In genomic region chr11:27215471-27216267, GRCh38 we compare ENCODE assay signal across 10 cellular contexts.
DNase-seq lines count a peak whose midpoint lies in the region; ATAC-seq and TF ChIP-seq lines count a peak whose summit lies in the region.
"Had no signal": no experiment of that assay in that cellular context is flagged by ENCODE, and none has a peak within 500 bp of the region (broad histone marks: within the 10 kb centered on the region; RNA-seq: fewer than 3 reads in every experiment).

No MANE protein-coding gene starts in this region.

- H3K27me3 Mint-ChIP-seq in GM23338 (ENCODE audit: insufficient read depth, low read depth, poor library complexity) (peaks cover 8% of the 10 kb centered on the region), natural killer cell (ENCODE audit: low read depth in 2 of 2) (no peaks in the 10 kb centered on the region)

- H3K27me3 ChIP-seq in GM23338 (ENCODE audit: insufficient read depth) (no peaks in the 10 kb centered on the region), rectal smooth muscle tissue (ENCODE audit: control insufficient read depth, insufficient read depth, low read length) (no peaks in the 10 kb centered on the region), suprapubic skin (no peaks in the 10 kb centered on the region)

- no peaks in the 10 kb centered on the region for H3K9me2 ChIP-seq in GM23338 (ENCODE audit: insufficient read depth)

- H3F3A ChIP-seq in GM23338 (replicated peaks; ENCODE audit: low read depth): no peaks in the 10 kb centered on the region

- POLR2A ChIA-PET in RWPE1 (lab: Yijun Ruan, JAX; ENCODE audit: low non-redundant PET): no interaction called here

- no peak for TF ChIP-seq POLR2A in suprapubic skin (IDR thresholded peaks at IDR 0.05)

- H3K4me3 ChIP-seq in GM23338: no peak overlapping the region
- H3K4me3 ChIP-seq in rectal smooth muscle tissue (ENCODE audit: low read length): no peak overlapping the region
- no peak overlapping the region for H3K4me3 ChIP-seq in suprapubic skin

- H3K4me1 Mint-ChIP-seq in GM23338: peaks cover 32% of the 10 kb centered on the region
- H3K4me1 Mint-ChIP-seq in natural killer cell: no peaks in the 10 kb centered on the region

- no peaks in the 10 kb centered on the region for H3K79me2 ChIP-seq in GM23338 (replicated peaks; ENCODE audit: insufficient read depth)

- TF ChIP-seq EP300 in suprapubic skin (IDR thresholded peaks at IDR 0.05): no peak

- H3K36me3 Mint-ChIP-seq in GM23338 (ENCODE audit: low read depth) (peaks cover 11% of the 10 kb centered on the region; the same call in 2 of the 3 replicates), natural killer cell (no peaks in the 10 kb centered on the region)

- DNase-seq in GM23338 (ENCODE audit: low spot score): no peak
- no peak for DNase-seq in RWPE1 (ENCODE audit: low spot score)
- DNase-seq in left ventricle myocardium superior: peak; percentile 48
- DNase-seq in natural killer cell: no peak
- no peak for DNase-seq in activated naive CD4-positive, alpha-beta T cell (lab: John Stamatoyannopoulos, UW)
- DNase-seq in OCI-M1 (lab: John Stamatoyannopoulos, UW): no peak
- DNase-seq in suprapubic skin (ENCODE audit: low spot score in 2 of 2): no peak
- DNase-seq: activated gamma-delta T cell, DND-41 had no signal

- H3K27ac ChIP-seq in GM23338 (ENCODE audit: low read depth) (no peak overlapping the region), RWPE1 (peak overlapping the region; percentile 49), rectal smooth muscle tissue (ENCODE audit: low read depth, low read length) (peak overlapping the region; percentile 31), suprapubic skin (no peak overlapping the region)

- no peak overlapping the region for H3K4me3 Mint-ChIP-seq in GM23338
- no peak overlapping the region for H3K4me3 Mint-ChIP-seq in natural killer cell

- H3K27ac Mint-ChIP-seq in GM23338: no peak overlapping the region
- H3K27ac Mint-ChIP-seq in natural killer cell: no peak overlapping the region

- 81% methylated on average over 6 of the region's 6 CpGs for WGBS in suprapubic skin

- H3K4me2 ChIP-seq in GM23338: 0 out of 2 replicates have a peak overlapping the region, but pooled peaks have one; percentile 14

- no peaks in the 10 kb centered on the region for H4K20me1 ChIP-seq in GM23338 (replicated peaks; ENCODE audit: insufficient read depth)

- H3K9ac ChIP-seq in rectal smooth muscle tissue (ENCODE audit: low read length): no peak overlapping the region

- ATAC-seq in GM23338 (peak; percentile 45; the same call in 2 of the 3 replicates), left ventricle myocardium superior (peak; percentile 23), natural killer cell (no peak)

- intact Hi-C loops in left ventricle myocardium superior (cut with micrococcal nuclease) (no loop called here), natural killer cell (cut with micrococcal nuclease) (no loop called here)

- H3K4me1 ChIP-seq in GM23338 (ENCODE audit: insufficient read depth) (peaks cover 26% of the 10 kb centered on the region), rectal smooth muscle tissue (ENCODE audit: control insufficient read depth, insufficient read depth, low read length) (peaks cover 22% of the 10 kb centered on the region), suprapubic skin (peaks cover 38% of the 10 kb centered on the region)

- no peak overlapping the region for H2AFZ ChIP-seq in GM23338

- CTCF ChIA-PET in RWPE1 (lab: Yijun Ruan, JAX): no interaction called here

- TF ChIP-seq CTCF in GM23338 (conservative IDR thresholded peaks at IDR 0.05; ENCODE audit: low read depth in 2 of 2) (no peak), RWPE1 (conservative IDR thresholded peaks at IDR 0.05; ENCODE audit: low read depth) (no peak), natural killer cell (IDR thresholded peaks at IDR 0.05) (no peak), suprapubic skin (IDR thresholded peaks at IDR 0.05) (no peak)

- H3K9me3 Mint-ChIP-seq in GM23338: peaks cover 4% of the 10 kb centered on the region; the same call in 1 of the 3 replicates
- peaks cover 0 to 3% of the 10 kb centered on the region in 2 donors for H3K9me3 Mint-ChIP-seq in natural killer cell

- H3K9me3 ChIP-seq in suprapubic skin: no peaks in the 10 kb centered on the region

- no peaks in the 10 kb centered on the region for H3K36me3 ChIP-seq in GM23338 (ENCODE audit: insufficient read depth)
- no peaks in the 10 kb centered on the region for H3K36me3 ChIP-seq in rectal smooth muscle tissue (ENCODE audit: control insufficient read depth, insufficient read depth, low read length)
- H3K36me3 ChIP-seq in suprapubic skin: no peaks in the 10 kb centered on the region

TF ChIP-seq in GM23338, 12 proteins besides CTCF, POLR2A, EP300 and RAD21 (continues in another document):
- TF ChIP-seq JUNB (IDR thresholded peaks at IDR 0.05; ENCODE audit: unreplicated experiment) (no peak), ETS1 (IDR thresholded peaks at IDR 0.05) (no peak), ZNF331 (CRISPR knock-in tag; IDR thresholded peaks at IDR 0.05; ENCODE audit: low read depth) (no peak), ZNF462 (CRISPR knock-in tag; IDR thresholded peaks at IDR 0.05) (no peak), EZH2 (IDR thresholded peaks at IDR 0.05; ENCODE audit: low read depth, unreplicated experiment) (no peak), STAT1 (IDR thresholded peaks at IDR 0.05; ENCODE audit: unreplicated experiment) (no peak), EZH2phosphoT487 (IDR thresholded peaks at IDR 0.05; ENCODE audit: unreplicated experiment) (no peak), POLR2AphosphoS5 (IDR thresholded peaks at IDR 0.05; ENCODE audit: low read depth) (no peak)

Comparison
In these comparisons a context has a peak if more than half of its experiments do, and no peak if none do; other contexts are left out.
1. ATAC-seq: peak in GM23338 (single experiment) and left ventricle myocardium superior (single experiment); none in natural killer cell (0 of 3).
2. H3K27ac ChIP-seq: peak in RWPE1 (single experiment) and rectal smooth muscle tissue (single experiment); none in GM23338 (single experiment) and suprapubic skin (single experiment).